ENCODE assay signal across 16 cellular contexts in genomic region chr6:44235269-44235668, GRCh38. TPM values are rescaled to one million over a fixed set of nuclear protein-coding genes. Genes with fewer than 3 reads are reported as not detected.
DNase-seq lines count a peak whose midpoint lies in the region; ATAC-seq and TF ChIP-seq lines count a peak whose summit lies in the region.
"Had no signal": no experiment of that assay in that cellular context is flagged by ENCODE, and none has a peak within 500 bp of the region (broad histone marks: within the 10 kb centered on the region; RNA-seq: fewer than 3 reads in every experiment).

No MANE protein-coding gene starts in this region.

- peaks cover 13% of the 10 kb centered on the region for H3K4me1 ChIP-seq in right cardiac atrium (ENCODE audit: control insufficient read depth, insufficient read depth, low read length)
- peaks cover 11% of the 10 kb centered on the region for H3K4me1 ChIP-seq in smooth muscle cell (ENCODE audit: low read depth)

- H3K27ac ChIP-seq in right cardiac atrium (ENCODE audit: low read length) (peak overlapping the region; percentile 69), smooth muscle cell (ENCODE audit: low read depth) (peak overlapping the region; percentile 44)

- peaks cover 62% of the 10 kb centered on the region for H3K36me3 Mint-ChIP-seq in activated T-helper 2 cell treated with anti-CD3 and anti-CD28 coated beads, Interferon-gamma antibody, Interleukin-2, Interleukin-4, amounts not matched to agents 10 μg/mL and 5 μg/mL and 100 μg/mL, durations not matched to agents 14 hours and 24 hours and 36 hours (ENCODE audit: low read depth)

- H3K27me3 ChIP-seq in right cardiac atrium (ENCODE audit: control insufficient read depth, insufficient read depth) (no peaks in the 10 kb centered on the region), smooth muscle cell (ENCODE audit: low read depth) (no peaks in the 10 kb centered on the region)

- H3K9me3 ChIP-seq in right cardiac atrium (ENCODE audit: control insufficient read depth, low read length): no peaks in the 10 kb centered on the region
- H3K9me3 ChIP-seq in smooth muscle cell (replicated peaks; ENCODE audit: low read depth): no peaks in the 10 kb centered on the region

- H4K20me1 ChIP-seq in smooth muscle cell (ENCODE audit: low read depth): no peaks in the 10 kb centered on the region

- in situ Hi-C loops in GM13976 (cut with MboI; ENCODE audit: low sequenced_read_pairs, unreplicated experiment): no loop called here

- no peaks in the 10 kb centered on the region for H3K27me3 Mint-ChIP-seq in activated T-helper 2 cell treated with anti-CD3 and anti-CD28 coated beads, Interferon-gamma antibody, Interleukin-2, Interleukin-4, amounts not matched to agents 10 μg/mL and 5 μg/mL and 100 μg/mL, durations not matched to agents 14 hours and 24 hours and 36 hours (ENCODE audit: low read depth)

- no peak overlapping the region for H2AFZ ChIP-seq in smooth muscle cell (ENCODE audit: low read depth)

- intact Hi-C loops in activated T-helper 2 cell treated with anti-CD3 and anti-CD28 coated beads, Interferon-gamma antibody, Interleukin-2, Interleukin-4, amounts not matched to agents 10 μg/mL and 5 μg/mL and 100 μg/mL, durations not matched to agents 14 hours and 24 hours and 36 hours (cut with micrococcal nuclease): loop anchor here (10.0 kb wide), 1 partner anchor 140 kb away; no protein-coding TSS in a partner anchor
- intact Hi-C loops in right cardiac atrium (cut with DNase I): loop anchor here in 2 of 4 donors (10.0 kb wide), 1 partner anchor 140 kb away; no protein-coding TSS in a partner anchor

- whole genome bisulfite sequencing in right cardiac atrium: 68% methylated on average over 6 of the region's 6 CpGs
- WGBS in smooth muscle cell (ENCODE audit: low lambda C conversion rate): 82% methylated on average over 6 of the region's 6 CpGs

- no peak overlapping the region for H3K9ac ChIP-seq in smooth muscle cell (ENCODE audit: low read depth)

- peak overlapping the region; percentile 49 for H3K4me2 ChIP-seq in smooth muscle cell

- H3K27ac Mint-ChIP-seq in activated T-helper 2 cell treated with anti-CD3 and anti-CD28 coated beads, Interferon-gamma antibody, Interleukin-2, Interleukin-4, amounts not matched to agents 10 μg/mL and 5 μg/mL and 100 μg/mL, durations not matched to agents 14 hours and 24 hours and 36 hours: peak overlapping the region; percentile 11

- H3K9me3 Mint-ChIP-seq in activated T-helper 2 cell treated with anti-CD3 and anti-CD28 coated beads, Interferon-gamma antibody, Interleukin-2, Interleukin-4, amounts not matched to agents 10 μg/mL and 5 μg/mL and 100 μg/mL, durations not matched to agents 14 hours and 24 hours and 36 hours: no peaks in the 10 kb centered on the region

- H3F3A ChIP-seq in smooth muscle cell (ENCODE audit: low read depth): no peaks in the 10 kb centered on the region

- no peak overlapping the region for H3K4me3 ChIP-seq in right cardiac atrium (ENCODE audit: low read length)
- H3K4me3 ChIP-seq in smooth muscle cell: no peak overlapping the region

- peaks cover 44% of the 10 kb centered on the region for H3K4me1 Mint-ChIP-seq in activated T-helper 2 cell treated with anti-CD3 and anti-CD28 coated beads, Interferon-gamma antibody, Interleukin-2, Interleukin-4, amounts not matched to agents 10 μg/mL and 5 μg/mL and 100 μg/mL, durations not matched to agents 14 hours and 24 hours and 36 hours (ENCODE audit: low read depth)

- peak; percentile 2 for DNase-seq in GM13976 (ENCODE audit: low spot score)
- no peak for DNase-seq in activated T-helper 2 cell treated with anti-CD3 and anti-CD28 coated beads, Interferon-gamma antibody, Interleukin-2, Interleukin-4, amounts not matched to agents 10 μg/mL and 5 μg/mL and 100 μg/mL, durations not matched to agents 14 hours and 24 hours and 36 hours (ENCODE audit: low spot score)
- DNase-seq in right cardiac atrium: peak in 1 of 3 donors; percentile 5
- DNase-seq in smooth muscle cell (lab: John Stamatoyannopoulos, UW; ENCODE audit: unreplicated experiment): no peak
- no peak for DNase-seq in ureter (ENCODE audit: low spot score)
- no peak for DNase-seq in NCI-H1417 treated with DMSO at 0.1 percent for 48 hours (lab: John Stamatoyannopoulos, UW)
- DNase-seq in HCEC 1CT: no peak
- DNase-seq in DMS114 treated with DMSO at 0.1 percent for 48 hours (lab: John Stamatoyannopoulos, UW; ENCODE audit: unreplicated experiment): no peak
- DNase-seq: activated CD4-positive, CD25-positive, alpha-beta regulatory T cell treated with anti-CD3 and anti-CD28 coated beads, Interleukin-2, amount 50 U/mL, for 72 hours; activated effector memory CD4-positive, alpha-beta T cell treated with Interleukin-2 at 50 U/mL for 16 hours; NCI-H1048; NCI-H510A treated with DMSO at 0.1 percent for 48 hours had no signal

- no peak for ATAC-seq in right cardiac atrium

- H3K4me3 Mint-ChIP-seq in activated T-helper 2 cell treated with anti-CD3 and anti-CD28 coated beads, Interferon-gamma antibody, Interleukin-2, Interleukin-4, amounts not matched to agents 10 μg/mL and 5 μg/mL and 100 μg/mL, durations not matched to agents 14 hours and 24 hours and 36 hours (ENCODE audit: low read depth): peak overlapping the region; percentile 37

- no peaks in the 10 kb centered on the region for H3K36me3 ChIP-seq in smooth muscle cell (ENCODE audit: low read depth)

- TF ChIP-seq CTCF in GM13976 (IDR thresholded peaks at IDR 0.05; ENCODE audit: borderline replicate concordance, control extremely low read depth, extremely low read depth, insufficient read depth, missing control alignments) (no peak), smooth muscle cell (IDR thresholded peaks at IDR 0.05; ENCODE audit: borderline replicate concordance, insufficient read depth, poor library complexity, severe bottlenecking) (no peak)

- H3K79me2 ChIP-seq in smooth muscle cell (ENCODE audit: low read depth): no peaks in the 10 kb centered on the region

RNA-seq across cellular contexts. Expression of gene HSP90AB1, which starts 11.6 kb away (rescaled TPM):
- 2,402 and 2,404 TPM in 2 replicates for total RNA-seq in activated T-helper 2 cell treated with anti-CD3 and anti-CD28 coated beads, Interferon-gamma antibody, Interleukin-2, Interleukin-4, amounts not matched to agents 10 μg/mL and 5 μg/mL and 100 μg/mL, durations not matched to agents 14 hours and 24 hours and 36 hours
- total RNA-seq in right cardiac atrium (100 to 1,000 TPM; 677 to 993 (median 871) TPM), smooth muscle cell (736 and 781 TPM in 2 replicates), ureter (936 TPM)
- polyA plus RNA-seq in right cardiac atrium (586 TPM), smooth muscle cell (408 TPM in 2 replicates)

RNA-seq across cellular contexts. Expression of gene SLC29A1, which starts 11.9 kb away (rescaled TPM):
- total RNA-seq in activated T-helper 2 cell treated with anti-CD3 and anti-CD28 coated beads, Interferon-gamma antibody, Interleukin-2, Interleukin-4, amounts not matched to agents 10 μg/mL and 5 μg/mL and 100 μg/mL, durations not matched to agents 14 hours and 24 hours and 36 hours: 125 and 134 TPM in 2 replicates
- total RNA-seq in right cardiac atrium: 100 to 1,000 TPM; 129 to 177 (median 144) TPM
- polyA plus RNA-seq in right cardiac atrium: 63.2 TPM
- 7.3 and 8.0 TPM in 2 replicates for total RNA-seq in smooth muscle cell
- 7.4 and 8.1 TPM in 2 replicates for polyA plus RNA-seq in smooth muscle cell
- 58.1 TPM for total RNA-seq in ureter

RNA-seq across cellular contexts. Expression of gene MYMX, which starts 18.5 kb away (rescaled TPM):
- total RNA-seq in activated T-helper 2 cell treated with anti-CD3 and anti-CD28 coated beads, Interferon-gamma antibody, Interleukin-2, Interleukin-4, amounts not matched to agents 10 μg/mL and 5 μg/mL and 100 μg/mL, durations not matched to agents 14 hours and 24 hours and 36 hours: not detected in 2 replicates
- total RNA-seq in right cardiac atrium (1 to 10 TPM in 1 of 4 donors, under 1 TPM in 3; 0.54 to 2.3 (median 0.77) TPM), smooth muscle cell (not detected in 2 replicates), ureter (not detected)
- polyA plus RNA-seq in right cardiac atrium (0.88 TPM), smooth muscle cell (not detected in 2 replicates)
- total RNA-seq: cerebellum, frontal cortex, renal cortical epithelial cell, SK-MEL-5 had no signal

RNA-seq across cellular contexts. Expression of gene SLC35B2, which starts 22.1 kb away (rescaled TPM):
- 27.6 and 29.6 TPM in 2 replicates for total RNA-seq in activated T-helper 2 cell treated with anti-CD3 and anti-CD28 coated beads, Interferon-gamma antibody, Interleukin-2, Interleukin-4, amounts not matched to agents 10 μg/mL and 5 μg/mL and 100 μg/mL, durations not matched to agents 14 hours and 24 hours and 36 hours
- total RNA-seq in right cardiac atrium: 10 to 100 TPM; 21.0 to 25.2 (median 23.0) TPM
- 15.8 TPM for polyA plus RNA-seq in right cardiac atrium
- total RNA-seq in smooth muscle cell: 68.6 and 78.0 TPM in 2 replicates
- polyA plus RNA-seq in smooth muscle cell: 112 and 117 TPM in 2 replicates
- total RNA-seq in ureter: 33.6 TPM

RNA-seq across cellular contexts. Expression of gene NFKBIE, which starts 30.1 kb away (rescaled TPM):
- total RNA-seq in activated T-helper 2 cell treated with anti-CD3 and anti-CD28 coated beads, Interferon-gamma antibody, Interleukin-2, Interleukin-4, amounts not matched to agents 10 μg/mL and 5 μg/mL and 100 μg/mL, durations not matched to agents 14 hours and 24 hours and 36 hours: 23.8 and 25.1 TPM in 2 replicates
- total RNA-seq in right cardiac atrium (1 to 10 TPM; 3.7 to 5.5 (median 4.3) TPM), smooth muscle cell (7.0 and 11.4 TPM in 2 replicates), ureter (8.0 TPM)
- polyA plus RNA-seq in right cardiac atrium (2.6 TPM), smooth muscle cell (11.3 and 12.3 TPM in 2 replicates)
